29 cellular contexts compared by ENCODE assay signal in genomic region chrX:125006704-125007103, GRCh38. TPM values are rescaled to one million over a fixed set of nuclear protein-coding genes. Genes with fewer than 3 reads are reported as not detected.
"Had no signal": no experiment of that assay in that cellular context is flagged by ENCODE, and none has a peak within 500 bp of the region (broad histone marks: within the 10 kb centered on the region; RNA-seq: fewer than 3 reads in every experiment).

No MANE protein-coding gene starts in this region.

- DNase-seq: colonic mucosa; cortex of kidney; dermis blood vessel endothelial cell; dorsolateral prefrontal cortex; effector CD4-positive, alpha-beta T cell; effector CD8-positive, alpha-beta T cell; effector memory CD4-positive, alpha-beta T cell; effector memory CD8-positive, alpha-beta T cell; erythroblast; esophagus squamous epithelium; foreskin fibroblast; foreskin keratinocyte; foreskin melanocyte; gastrocnemius medialis; glutamatergic neuron; head of caudate nucleus; heart left ventricle; heart right ventricle had no signal

- H3K36me3 ChIP-seq: colonic mucosa, esophagus muscularis mucosa, esophagus squamous epithelium, gastrocnemius medialis, gastroesophageal sphincter, heart left ventricle, heart right ventricle had no signal

- H3K27ac ChIP-seq: colonic mucosa, coronary artery, dorsolateral prefrontal cortex, epithelial cell of prostate, esophagus muscularis mucosa, esophagus squamous epithelium, foreskin keratinocyte, gastrocnemius medialis, gastroesophageal sphincter, heart left ventricle, heart right ventricle had no signal

- H3K4me1 ChIP-seq: colonic mucosa, esophagus muscularis mucosa, esophagus squamous epithelium, foreskin keratinocyte, gastrocnemius medialis, gastroesophageal sphincter, heart left ventricle, heart right ventricle had no signal

- H3K27me3 ChIP-seq: colonic mucosa, esophagus muscularis mucosa, esophagus squamous epithelium, foreskin keratinocyte, gastrocnemius medialis, gastroesophageal sphincter, heart right ventricle had no signal

- H3K9me3 ChIP-seq: colonic mucosa, esophagus muscularis mucosa, esophagus squamous epithelium, gastrocnemius medialis, gastroesophageal sphincter had no signal

- H3K4me3 ChIP-seq: colonic mucosa, coronary artery, dorsolateral prefrontal cortex, esophagus muscularis mucosa, esophagus squamous epithelium, gastrocnemius medialis, gastroesophageal sphincter, heart left ventricle, heart right ventricle had no signal

- ATAC-seq: effector memory CD8-positive, alpha-beta T cell; esophagus mucosa; foreskin keratinocyte; gastrocnemius medialis; gastroesophageal sphincter; heart left ventricle; heart right ventricle had no signal

- FAIRE-seq: endometrium, endothelial cell of umbilical vein, frontal cortex had no signal

RNA-seq across cellular contexts. Expression of gene TENM1, which starts 43.1 kb away (rescaled TPM):
- total RNA-seq: dermis blood vessel endothelial cell, dermis microvascular lymphatic vessel endothelial cell, endothelial cell of umbilical vein, fibroblast of villous mesenchyme, foreskin keratinocyte, glomerular endothelial cell had no signal
- polyA plus RNA-seq: endothelial cell of umbilical vein, foreskin keratinocyte had no signal
